ENCODE assay signal across 8 cellular contexts in the genomic region with DNA sequence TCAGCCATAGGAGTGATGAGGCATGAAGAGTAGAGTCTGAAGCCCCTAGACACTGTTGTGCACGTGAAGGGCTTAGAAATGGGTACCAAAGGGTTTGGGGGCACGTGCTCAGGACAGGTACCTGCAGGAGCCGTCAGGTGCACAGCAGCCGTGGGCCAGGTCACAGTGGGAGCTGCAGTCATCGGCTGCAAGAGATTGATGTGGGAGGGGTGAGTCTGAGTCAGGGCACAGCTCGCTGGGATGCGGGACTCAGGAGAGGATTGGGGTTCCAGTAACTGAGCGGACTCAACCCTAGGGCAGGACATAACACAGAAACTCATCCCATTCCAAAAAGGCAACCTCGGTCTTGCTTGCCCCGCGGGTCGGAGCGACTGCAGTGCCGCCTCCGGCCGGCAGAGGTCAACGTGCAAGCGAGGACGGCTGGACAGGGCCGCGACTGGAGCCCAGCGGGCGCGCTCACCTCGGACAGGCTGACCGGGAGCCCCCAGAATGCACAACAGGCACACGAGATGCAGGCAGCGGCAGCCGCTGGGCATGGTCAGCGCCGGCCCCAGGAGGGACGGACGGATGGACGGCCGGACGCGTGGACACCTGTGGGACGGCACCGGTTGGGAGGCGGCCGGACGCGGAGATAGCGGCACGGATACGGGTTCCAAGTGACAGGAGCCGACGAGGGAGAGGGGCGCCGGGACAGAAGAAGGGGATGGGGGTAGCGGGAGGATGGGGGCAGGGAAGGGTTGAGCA. TPM values are rescaled to one million over a fixed set of nuclear protein-coding genes. Genes with fewer than 3 reads are reported as not detected.
DNase-seq lines count a peak whose midpoint lies in the region; ATAC-seq and TF ChIP-seq lines count a peak whose summit lies in the region.

No MANE protein-coding gene starts in this region.

- H3K9me3 Mint-ChIP-seq in activated naive CD8-positive, alpha-beta T cell treated with anti-CD3 and anti-CD28 coated beads, Interleukin-2, amount 50 U/mL, for 24 hours, result no peaks in the 10 kb centered on the region

- peak overlapping the region; percentile 48 for H3K4me3 Mint-ChIP-seq in activated naive CD8-positive, alpha-beta T cell treated with anti-CD3 and anti-CD28 coated beads, Interleukin-2, amount 50 U/mL, for 24 hours

- peaks cover 27% of the 10 kb centered on the region for H3K27me3 ChIP-seq in cardiac muscle cell
- H3K27me3 ChIP-seq in ovary, result no peaks in the 10 kb centered on the region
- H3K27me3 ChIP-seq in thoracic aorta (replicated peaks; ENCODE audit: insufficient read depth), result peaks cover 4% of the 10 kb centered on the region

- TF ChIP-seq POLR2A in ovary (IDR thresholded peaks at IDR 0.05), result no peak

- H3K27ac ChIP-seq in cardiac muscle cell (no peak overlapping the region), ovary (no peak overlapping the region), thoracic aorta (no peak overlapping the region)

- no peaks in the 10 kb centered on the region for H3K4me1 ChIP-seq in cardiac muscle cell (ENCODE audit: low read depth)
- peaks cover 1% of the 10 kb centered on the region for H3K4me1 ChIP-seq in ovary (ENCODE audit: insufficient read depth)
- H3K4me1 ChIP-seq in thoracic aorta (ENCODE audit: control insufficient read depth in 1 of 2, low read depth in 2 of 2), result peaks cover 0 to 13% of the 10 kb centered on the region in 2 donors

- peaks cover 4% of the 10 kb centered on the region for H3K36me3 ChIP-seq in cardiac muscle cell
- no peaks in the 10 kb centered on the region for H3K36me3 ChIP-seq in ovary
- peaks cover 15% of the 10 kb centered on the region for H3K36me3 ChIP-seq in thoracic aorta

- WGBS in ovary, 3 donors, result 5 to 6% (median 5%) methylated on average over 50 to 51 of the region's 51 CpGs

- intact Hi-C loops in ovary (cut with DNase I), result loop anchor here in 3 of 4 donors (2.0 to 5.0 kb wide), 2 partner anchors 52 to 53 kb away; no protein-coding TSS in a partner anchor

- H3K4me3 ChIP-seq in cardiac muscle cell, result peak overlapping the region; percentile 46
- H3K4me3 ChIP-seq in ovary, result peak overlapping the region; percentile 23
- peak overlapping the region; percentile 68 for H3K4me3 ChIP-seq in thoracic aorta

- peak; percentile 90 for TF ChIP-seq CTCF in cardiac muscle cell (IDR thresholded peaks at IDR 0.05; ENCODE audit: low read depth, low read length)
- TF ChIP-seq CTCF in ovary (IDR thresholded peaks at IDR 0.05), result peak; percentile 63 to 83 (median 64)
- TF ChIP-seq CTCF in thoracic aorta (IDR thresholded peaks at IDR 0.05), result peak; percentile 97

- H3K9me3 ChIP-seq in cardiac muscle cell (ENCODE audit: low read depth) (no peaks in the 10 kb centered on the region), ovary (peaks cover 0 to 14% of the 10 kb centered on the region in 2 donors), thoracic aorta (no peaks in the 10 kb centered on the region)

- H3K36me3 Mint-ChIP-seq in activated naive CD8-positive, alpha-beta T cell treated with anti-CD3 and anti-CD28 coated beads, Interleukin-2, amount 50 U/mL, for 24 hours (ENCODE audit: low read depth), result peaks cover 3% of the 10 kb centered on the region

- peaks cover 14% of the 10 kb centered on the region for H3K4me1 Mint-ChIP-seq in activated naive CD8-positive, alpha-beta T cell treated with anti-CD3 and anti-CD28 coated beads, Interleukin-2, amount 50 U/mL, for 24 hours

- H3K27ac Mint-ChIP-seq in activated naive CD8-positive, alpha-beta T cell treated with anti-CD3 and anti-CD28 coated beads, Interleukin-2, amount 50 U/mL, for 24 hours, result no peak overlapping the region

- peak; percentile 35 for ATAC-seq in activated naive CD8-positive, alpha-beta T cell treated with anti-CD3 and anti-CD28 coated beads, Interleukin-2, amount 50 U/mL, for 24 hours
- peak; percentile 57 for ATAC-seq in thoracic aorta (ENCODE audit: insufficient number of reproducible peaks, low FRiP score, low read depth)

- peak; percentile 56 to 70 (median 64) for DNase-seq in NCI-H1417 (lab: John Stamatoyannopoulos, UW)
- DNase-seq in NCI-H1417 treated with DMSO at 0.1 percent for 48 hours (lab: John Stamatoyannopoulos, UW), result no peak
- peak; percentile 74 for DNase-seq in LoVo (ENCODE audit: low spot score)
- DNase-seq in SW480 (ENCODE audit: low spot score), result peak; percentile 77
- DNase-seq in activated naive CD8-positive, alpha-beta T cell treated with anti-CD3 and anti-CD28 coated beads, Interleukin-2, amount 50 U/mL, for 24 hours, result peak; percentile 81
- DNase-seq in cardiac muscle cell (ENCODE audit: low read depth in 1 of 2, low spot score in 1 of 2), result peak; percentile 89 to 91
- DNase-seq in ovary, result peak; percentile 75 to 92 (median 76)
- peak; percentile 36 for DNase-seq in thoracic aorta (ENCODE audit: low spot score)

- no peak for TF ChIP-seq EP300 in ovary (IDR thresholded peaks at IDR 0.05)

- peaks cover 13% of the 10 kb centered on the region for H3K27me3 Mint-ChIP-seq in activated naive CD8-positive, alpha-beta T cell treated with anti-CD3 and anti-CD28 coated beads, Interleukin-2, amount 50 U/mL, for 24 hours

RNA-seq across cellular contexts. Expression of gene DLK2, which starts 0.9 kb away (rescaled TPM):
- total RNA-seq in cardiac muscle cell (4.4 and 5.2 TPM in 2 replicates), ovary (1 to 10 TPM in 4 of 7 donors, under 1 TPM in 3; 0.18 to 6.0 (median 1.0) TPM), thoracic aorta (not detected)
- polyA plus RNA-seq in cardiac muscle cell (4.6 and 5.0 TPM in 2 replicates), ovary (under 1 TPM; 0.33 to 0.92 TPM)

RNA-seq across cellular contexts. Expression of gene TJAP1, which starts 22.9 kb away (rescaled TPM):
- total RNA-seq in cardiac muscle cell, result 24.7 and 31.2 TPM in 2 replicates
- 23.1 and 25.8 TPM in 2 replicates for polyA plus RNA-seq in cardiac muscle cell
- total RNA-seq in ovary, result 10 to 100 TPM; 21.8 to 44.8 (median 34.5) TPM
- 10 to 100 TPM; 12.9 to 29.8 TPM for polyA plus RNA-seq in ovary
- total RNA-seq in thoracic aorta, result 10 to 100 TPM; 19.5 to 21.0 TPM

RNA-seq across cellular contexts. Expression of gene ABCC10, which starts 27.1 kb away (rescaled TPM):
- 19.8 and 25.6 TPM in 2 replicates for total RNA-seq in cardiac muscle cell
- 20.6 and 29.4 TPM in 2 replicates for polyA plus RNA-seq in cardiac muscle cell
- 10 to 100 TPM; 11.7 to 34.9 (median 27.0) TPM for total RNA-seq in ovary
- polyA plus RNA-seq in ovary, result 10 to 100 TPM in 1 of 2 donors, 1 to 10 TPM in 1; 8.9 to 21.1 TPM
- 10 to 100 TPM; 24.3 to 58.9 TPM for total RNA-seq in thoracic aorta

RNA-seq across cellular contexts. Expression of gene LRRC73, which starts 55.7 kb away (rescaled TPM):
- total RNA-seq in cardiac muscle cell (3.3 and 3.4 TPM in 2 replicates), ovary (1 to 10 TPM; 1.1 to 4.8 (median 2.0) TPM), thoracic aorta (under 1 TPM; 0.54 to 0.63 TPM)
- polyA plus RNA-seq in cardiac muscle cell (2.9 and 4.6 TPM in 2 replicates), ovary (under 1 TPM; 0.13 to 0.30 TPM)
